ENCODE assay signal across 8 cellular contexts in genomic region chr4:1082215-1083182, GRCh38. TPM values are rescaled to one million over a fixed set of nuclear protein-coding genes. Genes with fewer than 3 reads are reported as not detected.
DNase-seq lines count a peak whose midpoint lies in the region; ATAC-seq and TF ChIP-seq lines count a peak whose summit lies in the region.

No MANE protein-coding gene starts in this region.

- no peaks in the 10 kb centered on the region for H3K36me3 ChIP-seq in osteoblast (ENCODE audit: insufficient read depth, low read length)

- CTCF ChIA-PET in T-cell (lab: Charles Lee): no interaction called here

- no peaks in the 10 kb centered on the region for H3K79me2 ChIP-seq in osteoblast (ENCODE audit: insufficient read depth, low read length)

- no peaks in the 10 kb centered on the region for H3K36me3 Mint-ChIP-seq in T-cell
- H3K36me3 Mint-ChIP-seq in activated T-helper 1 cell treated with anti-CD3 and anti-CD28 coated beads, Interleukin-12 subunit alpha, Interleukin-12 subunit beta, Interleukin-2, Interleukin-4 antibody, amounts not matched to agents 30 ng/mL and 10 ng/mL and 1 ng/mL, durations not matched to agents 14 hours and 24 hours and 36 hours (ENCODE audit: low read depth): no peaks in the 10 kb centered on the region

- peaks cover 18% of the 10 kb centered on the region for H3K4me1 ChIP-seq in osteoblast (ENCODE audit: insufficient read depth, low read length)

- peak overlapping the region; percentile 73 for H3K27ac ChIP-seq in osteoblast (ENCODE audit: low read depth, low read length)

- no peaks in the 10 kb centered on the region for H4K20me1 ChIP-seq in osteoblast (ENCODE audit: insufficient read depth, low read length)

- intact Hi-C loops in activated T-helper 1 cell treated with anti-CD3 and anti-CD28 coated beads, Interleukin-12 subunit alpha, Interleukin-12 subunit beta, Interleukin-2, Interleukin-4 antibody, amounts not matched to agents 30 ng/mL and 10 ng/mL and 1 ng/mL, durations not matched to agents 14 hours and 24 hours and 36 hours (cut with micrococcal nuclease): no loop called here

- H3K27me3 Mint-ChIP-seq in T-cell: peaks cover 24 to 46% of the 10 kb centered on the region in 2 donors
- peaks cover 4% of the 10 kb centered on the region for H3K27me3 Mint-ChIP-seq in activated T-helper 1 cell treated with anti-CD3 and anti-CD28 coated beads, Interleukin-12 subunit alpha, Interleukin-12 subunit beta, Interleukin-2, Interleukin-4 antibody, amounts not matched to agents 30 ng/mL and 10 ng/mL and 1 ng/mL, durations not matched to agents 14 hours and 24 hours and 36 hours (ENCODE audit: insufficient read depth)

- H3K9me3 Mint-ChIP-seq in T-cell: no peaks in the 10 kb centered on the region
- no peaks in the 10 kb centered on the region for H3K9me3 Mint-ChIP-seq in activated T-helper 1 cell treated with anti-CD3 and anti-CD28 coated beads, Interleukin-12 subunit alpha, Interleukin-12 subunit beta, Interleukin-2, Interleukin-4 antibody, amounts not matched to agents 30 ng/mL and 10 ng/mL and 1 ng/mL, durations not matched to agents 14 hours and 24 hours and 36 hours

- peak overlapping the region; percentile 5 for H3K4me3 ChIP-seq in epithelial cell of proximal tubule (ENCODE audit: low read depth, low read length)
- peak overlapping the region; percentile 16 for H3K4me3 ChIP-seq in osteoblast (ENCODE audit: insufficient read depth, low read length)

- peak overlapping the region; percentile 23 for H2AFZ ChIP-seq in osteoblast (ENCODE audit: low read length)

- no peaks in the 10 kb centered on the region for H3K9me3 ChIP-seq in osteoblast (ENCODE audit: low read depth, low read length)

- H3K4me2 ChIP-seq in osteoblast (ENCODE audit: insufficient read depth, low read length): peak overlapping the region; percentile 75

- TF ChIP-seq CTCF in epithelial cell of proximal tubule (conservative IDR thresholded peaks at IDR 0.05; ENCODE audit: low read depth, low read length) (no peak), osteoblast (IDR thresholded peaks at IDR 0.05; ENCODE audit: extremely low read depth, low read depth, low read length) (no peak)

- POLR2A ChIA-PET in T-cell (lab: Charles Lee): no interaction called here

- H3K4me1 Mint-ChIP-seq in T-cell: peaks cover 0 to 7% (median 0%) of the 10 kb centered on the region in 3 donors
- peaks cover 9% of the 10 kb centered on the region for H3K4me1 Mint-ChIP-seq in activated T-helper 1 cell treated with anti-CD3 and anti-CD28 coated beads, Interleukin-12 subunit alpha, Interleukin-12 subunit beta, Interleukin-2, Interleukin-4 antibody, amounts not matched to agents 30 ng/mL and 10 ng/mL and 1 ng/mL, durations not matched to agents 14 hours and 24 hours and 36 hours (ENCODE audit: low read depth)

- DNase-seq in GM03348 (ENCODE audit: low spot score): peak; percentile 93
- DNase-seq in NOMO-1 (lab: John Stamatoyannopoulos, UW; ENCODE audit: unreplicated experiment in 2 of 2): peak; percentile 88 to 90
- DNase-seq in epithelial cell of proximal tubule (ENCODE audit: low read depth): peak; percentile 87
- DNase-seq in osteoblast (ENCODE audit: insufficient read length, low spot score, missing footprints): peak; percentile 98
- DNase-seq in T-cell: no peak
- DNase-seq in activated T-helper 1 cell treated with anti-CD3 and anti-CD28 coated beads, Interleukin-12 subunit alpha, Interleukin-12 subunit beta, Interleukin-2, Interleukin-4 antibody, amounts not matched to agents 30 ng/mL and 10 ng/mL and 1 ng/mL, durations not matched to agents 14 hours and 24 hours and 36 hours (ENCODE audit: low spot score): no peak
- DNase-seq in activated CD4-positive, alpha-beta T cell treated with anti-CD3 and anti-CD28 coated beads for 4 hours: no peak

- no peak for ATAC-seq in GM21390 (IDR thresholded peaks at IDR 0.05; ENCODE audit: unreplicated experiment)
- no peak for ATAC-seq in T-cell (replicated peaks in 1 of 4)

- H3K27ac Mint-ChIP-seq in T-cell: no peak overlapping the region
- no peak overlapping the region for H3K27ac Mint-ChIP-seq in activated T-helper 1 cell treated with anti-CD3 and anti-CD28 coated beads, Interleukin-12 subunit alpha, Interleukin-12 subunit beta, Interleukin-2, Interleukin-4 antibody, amounts not matched to agents 30 ng/mL and 10 ng/mL and 1 ng/mL, durations not matched to agents 14 hours and 24 hours and 36 hours

- no peak overlapping the region for H3K4me3 Mint-ChIP-seq in T-cell
- no peak overlapping the region for H3K4me3 Mint-ChIP-seq in activated T-helper 1 cell treated with anti-CD3 and anti-CD28 coated beads, Interleukin-12 subunit alpha, Interleukin-12 subunit beta, Interleukin-2, Interleukin-4 antibody, amounts not matched to agents 30 ng/mL and 10 ng/mL and 1 ng/mL, durations not matched to agents 14 hours and 24 hours and 36 hours

- H3K27me3 ChIP-seq in osteoblast (ENCODE audit: insufficient read depth, low read length): peaks cover 14% of the 10 kb centered on the region

RNA-seq across cellular contexts. Expression of gene RNF212, which starts 30.9 kb away (rescaled TPM):
- total RNA-seq in epithelial cell of proximal tubule: 3.5 and 8.1 TPM in 2 replicates
- 7.1 and 7.6 TPM in 2 replicates for total RNA-seq in osteoblast
- total RNA-seq in T-cell: 1 to 10 TPM; 3.0 to 5.3 (median 3.9) TPM
- total RNA-seq in activated T-helper 1 cell treated with anti-CD3 and anti-CD28 coated beads, Interleukin-12 subunit alpha, Interleukin-12 subunit beta, Interleukin-2, Interleukin-4 antibody, amounts not matched to agents 30 ng/mL and 10 ng/mL and 1 ng/mL, durations not matched to agents 14 hours and 24 hours and 36 hours: 0.93 and 1.5 TPM in 2 replicates

Comparison
In these comparisons a context has a peak if more than half of its experiments do, and no peak if none do; other contexts are left out.
1. DNase-seq: peak in GM03348 (single experiment), NOMO-1 (2 of 2), epithelial cell of proximal tubule (single experiment) and osteoblast (single experiment); none in T-cell (0 of 34), activated T-helper 1 cell treated with anti-CD3 and anti-CD28 coated beads, Interleukin-12 subunit alpha, Interleukin-12 subunit beta, Interleukin-2, Interleukin-4 antibody, amounts not matched to agents 30 ng/mL and 10 ng/mL and 1 ng/mL, durations not matched to agents 14 hours and 24 hours and 36 hours (single experiment) and activated CD4-positive, alpha-beta T cell treated with anti-CD3 and anti-CD28 coated beads for 4 hours (0 of 2).